In genomic region chr11:67745181-67745726, GRCh38 we compare ENCODE assay signal across 17 cellular contexts.
DNase-seq lines count a peak whose midpoint lies in the region; ATAC-seq, FAIRE-seq and TF ChIP-seq lines count a peak whose summit lies in the region.
"Had no signal": no experiment of that assay in that cellular context is flagged by ENCODE, and none has a peak within 500 bp of the region (broad histone marks: within the 10 kb centered on the region; RNA-seq: fewer than 3 reads in every experiment).

No MANE protein-coding gene starts in this region.

- DNase-seq in stimulated activated naive CD8-positive, alpha-beta T cell treated with anti-CD3 and anti-CD28 coated beads, Interleukin-15, amount 100 ng/mL, for 72 hours: no peak
- DNase-seq in HTR-8/SVneo (ENCODE audit: insufficient read length, low spot score) (no peak), H1 (ENCODE audit: low read depth in 1 of 2, low spot score in 2 of 2) (no peak), AG08395 (ENCODE audit: low spot score) (no peak)
- DNase-seq: BE2C; CD8-positive, alpha-beta memory T cell; DMS53; GF-D8; HFFc6; KG1 had no signal

- H3K56ac ChIP-seq in H1 (replicated peaks; ENCODE audit: insufficient read length, low read depth, low read length): no peak overlapping the region

- H2BK5ac ChIP-seq in H1 (ENCODE audit: low read depth, low read length): peak overlapping the region; percentile 73

- no peak overlapping the region for H3K9ac ChIP-seq in H1 (replicated peaks in 1 of 4; ENCODE audit: extremely low read depth in 1 of 4, low read depth in 3 of 4, low read length in 3 of 4)

- no peak for TF ChIP-seq EP300 in H1 (IDR thresholded peaks at IDR 0.05; ENCODE audit: borderline replicate concordance in 1 of 2, low read depth in 2 of 2, low read length in 2 of 2)

- H4K91ac ChIP-seq in H1 (replicated peaks; ENCODE audit: insufficient read length, low read length): no peak overlapping the region

- H3K27me3 ChIP-seq in H1 (replicated peaks in 1 of 4; ENCODE audit: control insufficient read depth in 3 of 4, extremely low read depth in 1 of 4, insufficient read depth in 3 of 4, low read length in 3 of 4): no peaks in the 10 kb centered on the region; a peak in 1 of 7 replicates
- H3K27me3 ChIP-seq: BE2C had no signal

- peaks cover 2% of the 10 kb centered on the region; the same call in 1 of the 2 replicates for H3K23me2 ChIP-seq in H1 (ENCODE audit: low read depth, low read length)

- no peak overlapping the region for H4K8ac ChIP-seq in H1 (ENCODE audit: extremely low read depth, insufficient read depth, low read length)

- no peak overlapping the region for H3K4me2 ChIP-seq in H1 (ENCODE audit: insufficient read depth in 1 of 2, low read depth in 2 of 2, low read length in 2 of 2)
- H3K4me2 ChIP-seq: GM23338 had no signal

- peaks cover 0 to 2% of the 10 kb centered on the region in 2 experiments; a peak in 1 of 4 replicates for H3K9me3 ChIP-seq in H1 (ENCODE audit: insufficient read depth in 2 of 2, low read depth in 1 of 2, low read length in 1 of 2)
- H3K9me3 ChIP-seq: BE2C, HAP-1 had no signal

- peak overlapping the region; percentile 85 for H3K4ac ChIP-seq in H1 (replicated peaks; ENCODE audit: insufficient read length, low read depth, low read length)

- H3K27me3 Mint-ChIP-seq in stimulated activated naive CD8-positive, alpha-beta T cell treated with anti-CD3 and anti-CD28 coated beads, Interleukin-15, Interleukin-2, amounts not matched to agents 100 ng/mL and 50 ng/mL, for 24 hours: no peaks in the 10 kb centered on the region
- no peaks in the 10 kb centered on the region for H3K27me3 Mint-ChIP-seq in stimulated activated naive CD8-positive, alpha-beta T cell treated with anti-CD3 and anti-CD28 coated beads, Interleukin-15, amount 100 ng/mL, for 72 hours

- H3K23ac ChIP-seq in H1 (ENCODE audit: insufficient read length): no peak overlapping the region

- CTCF ChIA-PET in H1 (lab: Charles Lee; ENCODE audit: partially characterized antibody): interaction anchor here (0.9 kb wide), 1 partner anchor 173 kb away, joined by 3 read pairs; no protein-coding TSS in a partner anchor

- H3K4me1 Mint-ChIP-seq in stimulated activated naive CD8-positive, alpha-beta T cell treated with anti-CD3 and anti-CD28 coated beads, Interleukin-15, Interleukin-2, amounts not matched to agents 100 ng/mL and 50 ng/mL, for 24 hours (ENCODE audit: low read depth): no peaks in the 10 kb centered on the region
- H3K4me1 Mint-ChIP-seq in stimulated activated naive CD8-positive, alpha-beta T cell treated with anti-CD3 and anti-CD28 coated beads, Interleukin-15, amount 100 ng/mL, for 72 hours: no peaks in the 10 kb centered on the region
- H3K4me1 Mint-ChIP-seq: CD8-positive, alpha-beta memory T cell; GM23338 had no signal

- H4K20me1 ChIP-seq in H1 (replicated peaks in 1 of 2; ENCODE audit: control insufficient read depth in 1 of 2, insufficient read depth in 2 of 2, low read length in 2 of 2): peaks cover 0 to 7% of the 10 kb centered on the region in 2 experiments

- H3K4me1 ChIP-seq in H1 (replicated peaks in 1 of 4; ENCODE audit: control insufficient read depth in 3 of 4, insufficient read depth in 4 of 4, low read length in 3 of 4): no peaks in the 10 kb centered on the region
- H3K4me1 ChIP-seq: BE2C, HAP-1 had no signal

- H3K4me3 Mint-ChIP-seq in stimulated activated naive CD8-positive, alpha-beta T cell treated with anti-CD3 and anti-CD28 coated beads, Interleukin-15, Interleukin-2, amounts not matched to agents 100 ng/mL and 50 ng/mL, for 24 hours: no peak overlapping the region
- H3K4me3 Mint-ChIP-seq in stimulated activated naive CD8-positive, alpha-beta T cell treated with anti-CD3 and anti-CD28 coated beads, Interleukin-15, amount 100 ng/mL, for 72 hours: no peak overlapping the region
- H3K4me3 Mint-ChIP-seq: CD8-positive, alpha-beta memory T cell; GM23338; HFFc6 had no signal

- H3K79me2 ChIP-seq in H1 (ENCODE audit: control insufficient read depth in 1 of 2, insufficient read depth in 2 of 2, low read length in 2 of 2): no peaks in the 10 kb centered on the region; a peak in 1 of 4 replicates

- H3K4me3 ChIP-seq in H1 (ENCODE audit: extremely low read depth in 1 of 4, insufficient read depth in 2 of 4, low read depth in 3 of 4, low read length in 4 of 4): no peak overlapping the region
- H3K4me3 ChIP-seq: GM23338, HAP-1 had no signal

- no peak overlapping the region for H4K5ac ChIP-seq in H1 (ENCODE audit: insufficient read length, low read depth, low read length)

- no peak overlapping the region for H2BK120ac ChIP-seq in H1 (replicated peaks; ENCODE audit: low read depth, low read length)

- POLR2A ChIA-PET in H1 (lab: Charles Lee; ENCODE audit: partially characterized antibody): no interaction called here

- 0 out of 2 replicates have a peak overlapping the region, but pooled peaks have one; percentile 15 for H2BK20ac ChIP-seq in H1 (ENCODE audit: low read length)

- H2AK5ac ChIP-seq in H1 (ENCODE audit: low read depth, low read length): 0 out of 2 replicates have a peak overlapping the region, but pooled peaks have one; percentile 93

- peaks cover 4% of the 10 kb centered on the region for H3K9me3 Mint-ChIP-seq in stimulated activated naive CD8-positive, alpha-beta T cell treated with anti-CD3 and anti-CD28 coated beads, Interleukin-15, Interleukin-2, amounts not matched to agents 100 ng/mL and 50 ng/mL, for 24 hours
- peaks cover 5 to 8% of the 10 kb centered on the region in 2 donors for H3K9me3 Mint-ChIP-seq in stimulated activated naive CD8-positive, alpha-beta T cell treated with anti-CD3 and anti-CD28 coated beads, Interleukin-15, amount 100 ng/mL, for 72 hours
- H3K9me3 Mint-ChIP-seq: CD8-positive, alpha-beta memory T cell had no signal

- no peak overlapping the region for H2AFZ ChIP-seq in H1 (ENCODE audit: low read length)
- H2AFZ ChIP-seq: GM23338 had no signal

- 80% methylated on average over 11 of the region's 11 CpGs; no CpG with 5 or more reads in 1 of the 2 experiments for WGBS in H1 (ENCODE audit: extremely low coverage in 1 of 2, insufficient coverage in 1 of 2, insufficient read length in 1 of 2, insufficient replicate concordance in 2 of 2, low coverage in 1 of 2, low lambda C conversion rate in 2 of 2, missing lambda C conversion rate in 1 of 2), 2 experiments

- no peak for TF ChIP-seq POLR2A in H1 (IDR thresholded peaks at IDR 0.05; ENCODE audit: control extremely low read depth in 1 of 2, low read depth in 2 of 2, low read length in 2 of 2)

- no peaks in the 10 kb centered on the region for H3K36me3 ChIP-seq in H1 (ENCODE audit: control insufficient read depth in 2 of 4, insufficient read depth in 4 of 4, low read length in 3 of 4)
- H3K36me3 ChIP-seq: BE2C, HAP-1 had no signal

- no peak for TF ChIP-seq RAD21 in H1 (IDR thresholded peaks at IDR 0.05 in 1 of 2, conservative IDR thresholded peaks at IDR 0.05 in 1 of 2; ENCODE audit: low read depth in 2 of 2, low read length in 2 of 2)

- peak overlapping the region; percentile 53; the same call in 1 of the 2 replicates for H2BK15ac ChIP-seq in H1 (ENCODE audit: low read length)

- peak overlapping the region; percentile 17 for H3K27ac Mint-ChIP-seq in stimulated activated naive CD8-positive, alpha-beta T cell treated with anti-CD3 and anti-CD28 coated beads, Interleukin-15, Interleukin-2, amounts not matched to agents 100 ng/mL and 50 ng/mL, for 24 hours
- H3K27ac Mint-ChIP-seq in stimulated activated naive CD8-positive, alpha-beta T cell treated with anti-CD3 and anti-CD28 coated beads, Interleukin-15, amount 100 ng/mL, for 72 hours: no peak overlapping the region
- H3K27ac Mint-ChIP-seq: CD8-positive, alpha-beta memory T cell; GM23338; HFFc6 had no signal

- no peak for TF ChIP-seq CTCF in H1 (IDR thresholded peaks at IDR 0.05; ENCODE audit: control extremely low read depth in 1 of 3, insufficient read depth in 1 of 3, low read depth in 1 of 3, low read length in 3 of 3)

- H3K27ac ChIP-seq in H1 (ENCODE audit: low read depth, low read length): no peak overlapping the region

- no peak for ATAC-seq in stimulated activated naive CD8-positive, alpha-beta T cell treated with anti-CD3 and anti-CD28 coated beads, Interleukin-15, amount 100 ng/mL, for 72 hours
- ATAC-seq in GM21786 (IDR thresholded peaks at IDR 0.05; ENCODE audit: unreplicated experiment) (no peak), HG02870 (IDR thresholded peaks at IDR 0.05; ENCODE audit: unreplicated experiment) (no peak)
- ATAC-seq: GM23338 had no signal

- H3K14ac ChIP-seq in H1 (ENCODE audit: insufficient read length): no peak overlapping the region

- H3K18ac ChIP-seq in H1 (ENCODE audit: extremely low read depth, low read length): no peak overlapping the region

- H3K36me3 Mint-ChIP-seq in stimulated activated naive CD8-positive, alpha-beta T cell treated with anti-CD3 and anti-CD28 coated beads, Interleukin-15, Interleukin-2, amounts not matched to agents 100 ng/mL and 50 ng/mL, for 24 hours (ENCODE audit: low read depth): no peaks in the 10 kb centered on the region
- H3K36me3 Mint-ChIP-seq: CD8-positive, alpha-beta memory T cell had no signal

- H2BK12ac ChIP-seq in H1 (ENCODE audit: low read depth, low read length): peak overlapping the region; percentile 75; the same call in 1 of the 2 replicates

- FAIRE-seq in HTR-8/SVneo (lab: Jason Lieb, UNC) (peak; percentile 98), H1 (lab: Jason Lieb, UNC) (no peak)
- FAIRE-seq: A204.1, GM18507 had no signal

- 0 out of 2 replicates have a peak, but pooled peaks cover 2% of the 10 kb centered on the region for H3K79me1 ChIP-seq in H1 (ENCODE audit: low read depth, low read length)

TF ChIP-seq in H1, 55 proteins besides CTCF, POLR2A, EP300 and RAD21 (continues in another document):
- no peak for TF ChIP-seq CTBP2 (IDR thresholded peaks at IDR 0.05; ENCODE audit: borderline replicate concordance, insufficient read depth, insufficient read length, low read length)
- no peak for TF ChIP-seq TEAD4 (IDR thresholded peaks at IDR 0.05; ENCODE audit: low read depth, low read length)
- no peak for TF ChIP-seq TBP (IDR thresholded peaks at IDR 0.05; ENCODE audit: low read depth, low read length)
- no peak for TF ChIP-seq POLR2AphosphoS5 (IDR thresholded peaks at IDR 0.05; ENCODE audit: low read depth, low read length)
